In genomic region chr12:109744991-109745942, GRCh38 we compare ENCODE assay signal across 11 cellular contexts. TPM values are rescaled to one million over a fixed set of nuclear protein-coding genes. Genes with fewer than 3 reads are reported as not detected.
DNase-seq lines count a peak whose midpoint lies in the region; ATAC-seq and TF ChIP-seq lines count a peak whose summit lies in the region.
"Had no signal": no experiment of that assay in that cellular context is flagged by ENCODE, and none has a peak within 500 bp of the region (broad histone marks: within the 10 kb centered on the region; RNA-seq: fewer than 3 reads in every experiment).

No MANE protein-coding gene starts in this region.

- CTCF ChIA-PET in CD4-positive, alpha-beta memory T cell (lab: Charles Lee; ENCODE audit: partially characterized antibody): no interaction called here

- H3K27ac Mint-ChIP-seq in CD14-positive monocyte: no peak overlapping the region
- H3K27ac Mint-ChIP-seq in T-helper 17 cell: peak overlapping the region; percentile 21
- H3K27ac Mint-ChIP-seq in mesothelial cell of epicardium: no peak overlapping the region
- H3K27ac Mint-ChIP-seq in CD4-positive, alpha-beta memory T cell: no peak overlapping the region

- H3K4me1 Mint-ChIP-seq in CD14-positive monocyte (peaks cover 8% of the 10 kb centered on the region), T-helper 17 cell (no peaks in the 10 kb centered on the region), mesothelial cell of epicardium (peaks cover 5% of the 10 kb centered on the region)
- H3K4me1 Mint-ChIP-seq in CD4-positive, alpha-beta memory T cell: no peaks in the 10 kb centered on the region

- H3K27me3 Mint-ChIP-seq in CD14-positive monocyte (ENCODE audit: low read depth in 3 of 3) (peaks cover 2 to 3% (median 2%) of the 10 kb centered on the region in 3 donors), T-helper 17 cell (peaks cover 9% of the 10 kb centered on the region), mesothelial cell of epicardium (ENCODE audit: low read depth) (peaks cover 5% of the 10 kb centered on the region)
- peaks cover 0 to 3% of the 10 kb centered on the region in 2 donors for H3K27me3 Mint-ChIP-seq in CD4-positive, alpha-beta memory T cell

- H3K9me3 Mint-ChIP-seq in CD14-positive monocyte (no peaks in the 10 kb centered on the region), mesothelial cell of epicardium (peaks cover 4% of the 10 kb centered on the region)
- H3K9me3 Mint-ChIP-seq in CD4-positive, alpha-beta memory T cell: no peaks in the 10 kb centered on the region

- ATAC-seq in T-helper 17 cell: no peak
- no peak for ATAC-seq in left lobe of liver

- no peaks in the 10 kb centered on the region for H3K4me1 ChIP-seq in CD4-positive, alpha-beta memory T cell (ENCODE audit: insufficient read depth, low read length)
- H3K4me1 ChIP-seq: SJCRH30 had no signal

- H3K27me3 ChIP-seq in CD4-positive, alpha-beta memory T cell (ENCODE audit: insufficient read depth, low read length): no peaks in the 10 kb centered on the region
- H3K27me3 ChIP-seq: SJCRH30 had no signal

- intact Hi-C loops in CD14-positive monocyte (cut with micrococcal nuclease): no loop called here
- intact Hi-C loops in CD4-positive, alpha-beta memory T cell (cut with micrococcal nuclease): no loop called here

- no peaks in the 10 kb centered on the region for H3K36me3 Mint-ChIP-seq in CD14-positive monocyte
- H3K36me3 Mint-ChIP-seq in T-helper 17 cell (ENCODE audit: low read depth): peaks cover 3% of the 10 kb centered on the region
- no peaks in the 10 kb centered on the region for H3K36me3 Mint-ChIP-seq in mesothelial cell of epicardium
- H3K36me3 Mint-ChIP-seq in CD4-positive, alpha-beta memory T cell: no peaks in the 10 kb centered on the region

- H3K27ac ChIP-seq in CD4-positive, alpha-beta memory T cell (ENCODE audit: low read depth, low read length): no peak overlapping the region
- H3K27ac ChIP-seq: SJCRH30 had no signal

- DNase-seq in CD14-positive monocyte (ENCODE audit: low spot score) (peak; percentile 20), HCEC 1CT (peak; percentile 53), T-helper 17 cell (no peak), left lobe of liver (ENCODE audit: low spot score) (peak; percentile 22), superior temporal gyrus (ENCODE audit: extremely low spot score) (no peak), mesothelial cell of epicardium (ENCODE audit: low spot score in 2 of 2, unreplicated experiment in 2 of 2) (no peak)
- no peak for DNase-seq in CD4-positive, alpha-beta memory T cell
- DNase-seq: activated T-cell treated with anti-CD3 and anti-CD28 coated beads, Interleukin-2, amount 50 U/mL, for 48 hours; NCI-H1092 treated with DMSO at 0.1 percent for 48 hours; NCI-H524 treated with DMSO at 0.1 percent for 48 hours; SJCRH30 had no signal

- POLR2A ChIA-PET in CD4-positive, alpha-beta memory T cell (lab: Charles Lee; ENCODE audit: partially characterized antibody): no interaction called here

- no peaks in the 10 kb centered on the region for H3K36me3 ChIP-seq in CD4-positive, alpha-beta memory T cell (ENCODE audit: insufficient read depth, low read length)

- no peaks in the 10 kb centered on the region for H3K9me3 ChIP-seq in T-helper 17 cell (ENCODE audit: control insufficient read depth, low read length, poor library complexity, severe bottlenecking)
- no peaks in the 10 kb centered on the region for H3K9me3 ChIP-seq in CD4-positive, alpha-beta memory T cell (ENCODE audit: control insufficient read depth in 1 of 2, low read length in 2 of 2)
- H3K9me3 ChIP-seq: SJCRH30 had no signal

- no peak overlapping the region for H3K4me3 ChIP-seq in CD4-positive, alpha-beta memory T cell (ENCODE audit: low read length in 2 of 2)
- H3K4me3 ChIP-seq: SJCRH30 had no signal

- H3K4me3 Mint-ChIP-seq in CD14-positive monocyte (no peak overlapping the region), T-helper 17 cell (no peak overlapping the region), mesothelial cell of epicardium (no peak overlapping the region)
- H3K4me3 Mint-ChIP-seq in CD4-positive, alpha-beta memory T cell: no peak overlapping the region

- TF ChIP-seq CTCF in CD14-positive monocyte (IDR thresholded peaks at IDR 0.05) (no peak), mesothelial cell of epicardium (IDR thresholded peaks at IDR 0.05; ENCODE audit: unreplicated experiment) (no peak)

RNA-seq across cellular contexts. Expression of gene FAM222A, which starts 31.6 kb away (rescaled TPM):
- not detected for polyA plus RNA-seq in CD14-positive monocyte
- 1 to 10 TPM; 1.3 to 2.0 TPM for total RNA-seq in T-helper 17 cell
- total RNA-seq in left lobe of liver: 1.8 TPM
- total RNA-seq in mesothelial cell of epicardium: 1.1 to 1.9 TPM (median 1.6 TPM) in 3 replicates
- total RNA-seq in CD4-positive, alpha-beta memory T cell: under 1 TPM; 0.55 to 0.69 TPM
- polyA plus RNA-seq in CD4-positive, alpha-beta memory T cell: under 1 TPM in 1 of 2 donors, not detected in 1; 0.25 TPM

Comparison
In these comparisons a context has a peak if more than half of its experiments do, and no peak if none do; other contexts are left out.
1. DNase-seq: peak in CD14-positive monocyte (single experiment), HCEC 1CT (single experiment) and left lobe of liver (single experiment); none in T-helper 17 cell (0 of 3), superior temporal gyrus (single experiment), mesothelial cell of epicardium (0 of 2) and CD4-positive, alpha-beta memory T cell (0 of 5).